33 cellular contexts compared by ENCODE assay signal in genomic region chr13:78024996-78025395, GRCh38.
"Had no signal": no experiment of that assay in that cellular context is flagged by ENCODE, and none has a peak within 500 bp of the region (broad histone marks: within the 10 kb centered on the region; RNA-seq: fewer than 3 reads in every experiment).

No MANE protein-coding gene starts in this region.

- H3K27me3 ChIP-seq: ascending aorta, breast epithelium, Peyer's patch, SJSA1 had no signal

- H3K4me2 ChIP-seq: SK-N-SH had no signal

- H3K27me3 Mint-ChIP-seq: activated naive CD4-positive, alpha-beta T cell treated with anti-CD3 and anti-CD28 coated beads, Interleukin-2, amount 50 U/mL, for 24 hours had no signal

- H3K4me3 Mint-ChIP-seq: activated CD4-positive, alpha-beta memory T cell treated with anti-CD3 and anti-CD28 coated beads for 36 hours; activated naive CD4-positive, alpha-beta T cell treated with anti-CD3 and anti-CD28 coated beads, Interleukin-2, amount 50 U/mL, for 24 hours; activated naive CD8-positive, alpha-beta T cell treated with anti-CD3 and anti-CD28 coated beads, Interleukin-2, amount 10 ng/mL, durations not matched to agents 7 days and 5 days; IgD-negative memory B cell; T-helper 1 cell treated with Interleukin-12 subunit alpha and Interleukin-12 subunit beta and Interleukin-4 antibody, amounts not matched to agents 30 μg/mL and 1 μg/mL, for 36 hours; T-helper 2 cell treated with Interferon-gamma antibody and Interleukin-4, amounts not matched to agents 5 μg/mL and 100 μg/mL, for 36 hours had no signal

- H3K36me3 Mint-ChIP-seq: activated CD4-positive, alpha-beta memory T cell treated with anti-CD3 and anti-CD28 coated beads for 36 hours had no signal

- ATAC-seq: PC-3 had no signal

- H3K27ac ChIP-seq: ascending aorta, breast epithelium, Peyer's patch, SJSA1 had no signal

- H3K27ac Mint-ChIP-seq: activated CD4-positive, alpha-beta memory T cell treated with anti-CD3 and anti-CD28 coated beads for 36 hours; activated naive CD4-positive, alpha-beta T cell treated with anti-CD3 and anti-CD28 coated beads, Interleukin-2, amount 50 U/mL, for 24 hours; activated naive CD8-positive, alpha-beta T cell treated with anti-CD3 and anti-CD28 coated beads, Interleukin-2, amount 10 ng/mL, durations not matched to agents 7 days and 5 days; activated T-helper 2 cell treated with anti-CD3 and anti-CD28 coated beads, Interferon-gamma antibody, Interleukin-2, Interleukin-4, amounts not matched to agents 10 μg/mL and 5 μg/mL and 100 μg/mL, durations not matched to agents 14 hours and 24 hours and 36 hours; IgD-negative memory B cell; T-helper 1 cell treated with Interleukin-12 subunit alpha and Interleukin-12 subunit beta and Interleukin-4 antibody, amounts not matched to agents 30 μg/mL and 1 μg/mL, for 36 hours; T-helper 2 cell treated with Interferon-gamma antibody and Interleukin-4, amounts not matched to agents 5 μg/mL and 100 μg/mL, for 36 hours had no signal

- H3K4me1 ChIP-seq: ascending aorta, breast epithelium, Peyer's patch had no signal

- H3K4me3 ChIP-seq: ascending aorta, breast epithelium, Peyer's patch, SJSA1 had no signal

- H3K9me3 ChIP-seq: ascending aorta, breast epithelium, Peyer's patch, SJSA1, SK-N-SH had no signal

- H3K9ac ChIP-seq: SK-N-SH had no signal

- H3K36me3 ChIP-seq: ascending aorta, breast epithelium, Peyer's patch, SJSA1 had no signal

- H3K9me3 Mint-ChIP-seq: activated CD4-positive, alpha-beta memory T cell treated with anti-CD3 and anti-CD28 coated beads for 36 hours had no signal

- DNase-seq: activated CD4-positive, alpha-beta memory T cell treated with anti-CD3 and anti-CD28 coated beads for 36 hours; activated CD4-positive, alpha-beta T cell treated with anti-CD3 and anti-CD28 coated beads, Interleukin-2, amount 50 U/mL, for 1 hour; activated CD8-positive, alpha-beta memory T cell treated with anti-CD3 and anti-CD28 coated beads, Interleukin-2, amount 50 U/mL, for 4 hours; activated gamma-delta T cell; activated naive CD4-positive, alpha-beta T cell treated with Interleukin-2 at 50 U/mL for 16 hours; activated naive CD8-positive, alpha-beta T cell treated with anti-CD3 and anti-CD28 coated beads, Interleukin-2, amount 10 ng/mL, durations not matched to agents 7 days and 5 days; amygdala; Karpas-422; KBM-7; NCI-H1092 treated with DMSO at 0.1 percent for 48 hours; NCI-H1417; NCI-H146; NCI-H187; NCI-H2029 treated with DMSO at 0.1 percent for 48 hours; NCI-H2107; NCI-H2171; NCI-H510A; NCI-H526; NCI-H748 treated with DMSO at 0.1 percent for 48 hours; NK-92 treated with Interleukin-12 subunit alpha and Interleukin-12 subunit beta, amount 100 ng/mL, for 24 hours; PC-3; Peyer's patch; RPMI8226; SHP77 treated with DMSO at 0.1 percent for 48 hours; SK-N-SH had no signal
